Comparison of ENCODE assay signal across 1 cellular context in the genomic region with DNA sequence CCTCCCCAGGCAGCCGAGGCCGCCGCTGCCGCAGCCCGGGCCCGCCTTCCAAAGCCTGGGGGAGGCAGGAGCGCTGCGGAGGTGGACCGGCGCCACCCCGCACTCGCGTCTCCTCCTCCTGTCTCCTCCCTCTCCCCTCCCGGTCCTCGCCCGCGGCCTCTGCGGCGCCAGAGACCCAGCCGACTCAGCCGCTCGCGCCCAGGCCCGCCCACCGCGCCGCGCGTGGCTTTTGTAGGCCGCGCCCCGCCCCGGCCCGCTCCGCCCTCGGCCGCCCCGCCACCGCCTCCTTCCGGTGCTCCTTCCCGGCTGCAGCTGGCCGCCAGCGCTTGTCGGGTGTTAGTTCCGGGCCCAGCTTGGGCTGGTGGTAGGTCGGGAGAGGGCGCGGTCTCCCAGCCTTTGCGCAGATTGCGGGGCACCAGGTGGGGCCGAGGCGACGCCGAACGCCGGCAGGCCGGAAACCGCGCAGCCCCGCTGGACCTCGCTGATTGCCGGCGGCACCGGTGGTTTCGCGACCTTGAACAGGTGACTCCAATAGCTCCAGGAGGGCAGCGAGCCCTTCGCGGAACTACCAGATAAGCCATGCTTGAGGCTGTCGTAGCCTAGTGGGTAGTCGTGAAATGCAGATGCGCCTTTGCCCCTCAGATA.
TF ChIP-seq lines count a peak whose summit lies in the region.

A gene with protein sequence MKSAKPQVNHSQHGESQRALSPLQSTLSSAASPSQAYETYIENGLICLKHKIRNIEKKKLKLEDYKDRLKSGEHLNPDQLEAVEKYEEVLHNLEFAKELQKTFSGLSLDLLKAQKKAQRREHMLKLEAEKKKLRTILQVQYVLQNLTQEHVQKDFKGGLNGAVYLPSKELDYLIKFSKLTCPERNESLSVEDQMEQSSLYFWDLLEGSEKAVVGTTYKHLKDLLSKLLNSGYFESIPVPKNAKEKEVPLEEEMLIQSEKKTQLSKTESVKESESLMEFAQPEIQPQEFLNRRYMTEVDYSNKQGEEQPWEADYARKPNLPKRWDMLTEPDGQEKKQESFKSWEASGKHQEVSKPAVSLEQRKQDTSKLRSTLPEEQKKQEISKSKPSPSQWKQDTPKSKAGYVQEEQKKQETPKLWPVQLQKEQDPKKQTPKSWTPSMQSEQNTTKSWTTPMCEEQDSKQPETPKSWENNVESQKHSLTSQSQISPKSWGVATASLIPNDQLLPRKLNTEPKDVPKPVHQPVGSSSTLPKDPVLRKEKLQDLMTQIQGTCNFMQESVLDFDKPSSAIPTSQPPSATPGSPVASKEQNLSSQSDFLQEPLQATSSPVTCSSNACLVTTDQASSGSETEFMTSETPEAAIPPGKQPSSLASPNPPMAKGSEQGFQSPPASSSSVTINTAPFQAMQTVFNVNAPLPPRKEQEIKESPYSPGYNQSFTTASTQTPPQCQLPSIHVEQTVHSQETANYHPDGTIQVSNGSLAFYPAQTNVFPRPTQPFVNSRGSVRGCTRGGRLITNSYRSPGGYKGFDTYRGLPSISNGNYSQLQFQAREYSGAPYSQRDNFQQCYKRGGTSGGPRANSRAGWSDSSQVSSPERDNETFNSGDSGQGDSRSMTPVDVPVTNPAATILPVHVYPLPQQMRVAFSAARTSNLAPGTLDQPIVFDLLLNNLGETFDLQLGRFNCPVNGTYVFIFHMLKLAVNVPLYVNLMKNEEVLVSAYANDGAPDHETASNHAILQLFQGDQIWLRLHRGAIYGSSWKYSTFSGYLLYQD (minus strand): TSS at position 202 of the 645 bp plus-strand sequence. CDS start 1,431 bp downstream, outside the sequence.

TF ChIP-seq in HepG2, 621 proteins besides CTCF, POLR2A, EP300 and RAD21 (continued from another document and continues in another):
- TF ChIP-seq ZBTB33 (CRISPR knock-in tag; IDR thresholded peaks at IDR 0.05), result peak; percentile 44
- TF ChIP-seq, protein P1, sequence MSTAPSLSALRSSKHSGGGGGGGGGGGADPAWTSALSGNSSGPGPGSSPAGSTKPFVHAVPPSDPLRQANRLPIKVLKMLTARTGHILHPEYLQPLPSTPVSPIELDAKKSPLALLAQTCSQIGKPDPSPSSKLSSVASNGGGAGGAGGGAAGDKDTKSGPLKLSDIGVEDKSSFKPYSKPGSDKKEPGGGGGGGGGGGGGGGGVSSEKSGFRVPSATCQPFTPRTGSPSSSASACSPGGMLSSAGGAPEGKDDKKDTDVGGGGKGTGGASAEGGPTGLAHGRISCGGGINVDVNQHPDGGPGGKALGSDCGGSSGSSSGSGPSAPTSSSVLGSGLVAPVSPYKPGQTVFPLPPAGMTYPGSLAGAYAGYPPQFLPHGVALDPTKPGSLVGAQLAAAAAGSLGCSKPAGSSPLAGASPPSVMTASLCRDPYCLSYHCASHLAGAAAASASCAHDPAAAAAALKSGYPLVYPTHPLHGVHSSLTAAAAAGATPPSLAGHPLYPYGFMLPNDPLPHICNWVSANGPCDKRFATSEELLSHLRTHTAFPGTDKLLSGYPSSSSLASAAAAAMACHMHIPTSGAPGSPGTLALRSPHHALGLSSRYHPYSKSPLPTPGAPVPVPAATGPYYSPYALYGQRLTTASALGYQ (CRISPR knock-in tag; IDR thresholded peaks at IDR 0.05), result no peak; the same call in 1 of the 2 replicates
- TF ChIP-seq SUZ12 (IDR thresholded peaks at IDR 0.05; ENCODE audit: low read depth, low read length), result no peak
- no peak for TF ChIP-seq ZNF251 (CRISPR knock-in tag; IDR thresholded peaks at IDR 0.05)
- no peak for TF ChIP-seq ATF7 (IDR thresholded peaks at IDR 0.05)
- peak; percentile 37; the same call in 1 of the 2 replicates for TF ChIP-seq ATF7 (CRISPR knock-in tag; IDR thresholded peaks at IDR 0.05)
- peak; percentile 68; the same call in 1 of the 2 replicates for TF ChIP-seq NFKB2 (CRISPR knock-in tag; IDR thresholded peaks at IDR 0.05; ENCODE audit: borderline replicate concordance)
- no peak for TF ChIP-seq AKAP8 (CRISPR knock-in tag; IDR thresholded peaks at IDR 0.05)
- TF ChIP-seq ZNF326 (CRISPR knock-in tag; IDR thresholded peaks at IDR 0.05; ENCODE audit: borderline replicate concordance), result no peak
- TF ChIP-seq HINFP (CRISPR knock-in tag; IDR thresholded peaks at IDR 0.05; ENCODE audit: low read depth), result peak; percentile 83; the same call in 1 of the 2 replicates
- TF ChIP-seq AGO1 (IDR thresholded peaks at IDR 0.05; ENCODE audit: low read depth, low read length, poor library complexity, severe bottlenecking), result peak; percentile 95
- TF ChIP-seq ZNF614 (CRISPR knock-in tag; IDR thresholded peaks at IDR 0.05; ENCODE audit: borderline replicate concordance), result peak; percentile 84; the same call in 1 of the 2 replicates
- no peak for TF ChIP-seq ZNF446 (CRISPR knock-in tag; IDR thresholded peaks at IDR 0.05)
- no peak for TF ChIP-seq STAT5B (CRISPR knock-in tag; IDR thresholded peaks at IDR 0.05)
- TF ChIP-seq, protein P2, sequence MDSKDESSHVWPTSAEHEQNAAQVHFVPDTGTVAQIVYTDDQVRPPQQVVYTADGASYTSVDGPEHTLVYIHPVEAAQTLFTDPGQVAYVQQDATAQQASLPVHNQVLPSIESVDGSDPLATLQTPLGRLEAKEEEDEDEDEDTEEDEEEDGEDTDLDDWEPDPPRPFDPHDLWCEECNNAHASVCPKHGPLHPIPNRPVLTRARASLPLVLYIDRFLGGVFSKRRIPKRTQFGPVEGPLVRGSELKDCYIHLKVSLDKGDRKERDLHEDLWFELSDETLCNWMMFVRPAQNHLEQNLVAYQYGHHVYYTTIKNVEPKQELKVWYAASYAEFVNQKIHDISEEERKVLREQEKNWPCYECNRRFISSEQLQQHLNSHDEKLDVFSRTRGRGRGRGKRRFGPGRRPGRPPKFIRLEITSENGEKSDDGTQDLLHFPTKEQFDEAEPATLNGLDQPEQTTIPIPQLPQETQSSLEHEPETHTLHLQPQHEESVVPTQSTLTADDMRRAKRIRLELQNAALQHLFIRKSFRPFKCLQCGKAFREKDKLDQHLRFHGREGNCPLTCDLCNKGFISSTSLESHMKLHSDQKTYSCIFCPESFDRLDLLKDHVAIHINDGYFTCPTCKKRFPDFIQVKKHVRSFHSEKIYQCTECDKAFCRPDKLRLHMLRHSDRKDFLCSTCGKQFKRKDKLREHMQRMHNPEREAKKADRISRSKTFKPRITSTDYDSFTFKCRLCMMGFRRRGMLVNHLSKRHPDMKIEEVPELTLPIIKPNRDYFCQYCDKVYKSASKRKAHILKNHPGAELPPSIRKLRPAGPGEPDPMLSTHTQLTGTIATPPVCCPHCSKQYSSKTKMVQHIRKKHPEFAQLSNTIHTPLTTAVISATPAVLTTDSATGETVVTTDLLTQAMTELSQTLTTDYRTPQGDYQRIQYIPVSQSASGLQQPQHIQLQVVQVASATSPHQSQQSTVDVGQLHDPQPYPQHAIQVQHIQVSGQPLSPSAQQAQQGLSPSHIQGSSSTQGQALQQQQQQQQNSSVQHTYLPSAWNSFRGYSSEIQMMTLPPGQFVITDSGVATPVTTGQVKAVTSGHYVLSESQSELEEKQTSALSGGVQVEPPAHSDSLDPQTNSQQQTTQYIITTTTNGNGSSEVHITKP (CRISPR knock-in tag; IDR thresholded peaks at IDR 0.05; ENCODE audit: low read depth), result no peak
- TF ChIP-seq SKI (IDR thresholded peaks at IDR 0.05; ENCODE audit: partially characterized antibody), result peak; percentile 73
- peak; percentile 70; the same call in 1 of the 2 replicates for TF ChIP-seq SIN3A (IDR thresholded peaks at IDR 0.05; ENCODE audit: borderline replicate concordance, low read depth, low read length)
- no peak for TF ChIP-seq FOSL1 (CRISPR knock-in tag; IDR thresholded peaks at IDR 0.05; ENCODE audit: borderline replicate concordance)
- TF ChIP-seq, protein P3, sequence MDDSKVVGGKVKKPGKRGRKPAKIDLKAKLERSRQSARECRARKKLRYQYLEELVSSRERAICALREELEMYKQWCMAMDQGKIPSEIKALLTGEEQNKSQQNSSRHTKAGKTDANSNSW (CRISPR knock-in tag; IDR thresholded peaks at IDR 0.05; ENCODE audit: borderline replicate concordance), result no peak
- TF ChIP-seq NONO (IDR thresholded peaks at IDR 0.05), result no peak
- peak; percentile 89 for TF ChIP-seq NONO (CRISPR knock-in tag; conservative IDR thresholded peaks at IDR 0.05)
- 0 out of 2 replicates have a peak, but pooled peaks have one; percentile 46 for TF ChIP-seq RCOR2 (CRISPR knock-in tag; IDR thresholded peaks at IDR 0.05)
- peak; percentile 76; the same call in 1 of the 2 replicates for TF ChIP-seq SNRNP70 (IDR thresholded peaks at IDR 0.05; ENCODE audit: low read depth, low read length)
- no peak for TF ChIP-seq ZNF570 (CRISPR knock-in tag; IDR thresholded peaks at IDR 0.05; ENCODE audit: borderline replicate concordance)
- no peak for TF ChIP-seq ZBTB49 (CRISPR knock-in tag; IDR thresholded peaks at IDR 0.05; ENCODE audit: borderline replicate concordance)
- TF ChIP-seq GLI4 (CRISPR knock-in tag; IDR thresholded peaks at IDR 0.05; ENCODE audit: borderline replicate concordance), result no peak
- no peak for TF ChIP-seq ZNF101 (CRISPR knock-in tag; IDR thresholded peaks at IDR 0.05; ENCODE audit: borderline replicate concordance, low read depth)
- no peak for TF ChIP-seq HOXA9 (CRISPR knock-in tag; IDR thresholded peaks at IDR 0.05; ENCODE audit: borderline replicate concordance)
- TF ChIP-seq ZNF121 (CRISPR knock-in tag; IDR thresholded peaks at IDR 0.05), result no peak
- no peak for TF ChIP-seq RORA (CRISPR knock-in tag; IDR thresholded peaks at IDR 0.05)
- TF ChIP-seq, protein P4, sequence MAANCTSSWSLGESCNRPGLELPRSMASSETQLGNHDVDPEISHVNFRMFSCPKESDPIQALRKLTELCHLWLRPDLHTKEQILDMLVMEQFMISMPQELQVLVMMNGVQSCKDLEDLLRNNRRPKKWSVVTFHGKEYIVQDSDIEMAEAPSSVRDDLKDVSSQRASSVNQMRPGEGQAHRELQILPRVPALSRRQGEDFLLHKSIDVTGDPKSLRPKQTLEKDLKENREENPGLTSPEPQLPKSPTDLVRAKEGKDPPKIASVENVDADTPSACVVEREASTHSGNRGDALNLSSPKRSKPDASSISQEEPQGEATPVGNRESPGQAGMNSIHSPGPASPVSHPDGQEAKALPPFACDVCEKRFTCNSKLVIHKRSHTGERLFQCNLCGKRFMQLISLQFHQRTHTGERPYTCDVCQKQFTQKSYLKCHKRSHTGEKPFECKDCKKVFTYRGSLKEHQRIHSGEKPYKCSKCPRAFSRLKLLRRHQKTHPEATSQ (CRISPR knock-in tag; IDR thresholded peaks at IDR 0.05; ENCODE audit: borderline replicate concordance), result no peak; the same call in 1 of the 2 replicates
